ENCODE assay signal across 19 cellular contexts in the genomic region with DNA sequence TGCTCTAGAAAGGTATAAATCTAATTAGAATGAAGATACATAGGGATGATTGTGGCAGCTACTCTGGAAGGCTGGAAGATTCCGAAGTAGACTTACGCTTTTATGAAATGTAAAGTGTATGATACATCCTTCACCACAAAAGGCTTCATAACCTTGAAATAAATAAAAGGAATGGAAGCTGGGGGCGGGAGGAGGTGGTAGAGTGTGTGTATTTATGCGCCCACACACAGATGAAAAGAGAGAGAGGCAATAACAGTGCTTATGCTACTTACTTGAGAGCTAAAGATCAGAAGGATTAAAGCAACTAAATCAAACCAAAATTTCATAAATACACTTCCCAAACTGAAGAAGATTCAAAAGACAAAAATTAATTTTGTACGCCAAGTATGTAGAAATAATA. TPM values are rescaled to one million over a fixed set of nuclear protein-coding genes. Genes with fewer than 3 reads are reported as not detected.
"Had no signal": no experiment of that assay in that cellular context is flagged by ENCODE, and none has a peak within 500 bp of the region (broad histone marks: within the 10 kb centered on the region; RNA-seq: fewer than 3 reads in every experiment).

No MANE protein-coding gene starts in this region.

- H3K9me3 Mint-ChIP-seq: endodermal cell had no signal

- H3K9me3 ChIP-seq: left lung, neutrophil, pancreas, sigmoid colon, tibial nerve had no signal

- H3K4me1 ChIP-seq: foreskin keratinocyte, pancreas had no signal

- H3K27ac ChIP-seq: foreskin keratinocyte, left lung, neutrophil, pancreas, tibial nerve had no signal

- H3K4me3 ChIP-seq: dorsolateral prefrontal cortex, left lung, pancreas, sigmoid colon, tibial nerve had no signal

- ATAC-seq: activated CD4-positive, CD25-positive, alpha-beta regulatory T cell treated with anti-CD3 and anti-CD28 coated beads, Interleukin-2, amount 50 U/mL, for 24 hours; foreskin keratinocyte; left lung; pancreas had no signal

- DNase-seq: activated CD4-positive, alpha-beta T cell treated with anti-CD3 and anti-CD28 coated beads, Interleukin-2, amount 50 U/mL, for 48 hours; activated effector memory CD4-positive, alpha-beta T cell treated with anti-CD3 and anti-CD28 coated beads, Interleukin-2, amount 50 U/mL, for 16 hours; activated naive CD4-positive, alpha-beta T cell treated with anti-CD3 and anti-CD28 coated beads, Interleukin-2, amount 50 U/mL, for 16 hours; amniotic stem cell; dorsolateral prefrontal cortex; endodermal cell; foreskin keratinocyte; kidney; left lung; pancreas; stimulated activated naive CD4-positive, alpha-beta T cell; substantia nigra; T1000 had no signal

- H3K4me1 Mint-ChIP-seq: endodermal cell had no signal

- H3K4me3 Mint-ChIP-seq: endodermal cell had no signal

- H3K27ac Mint-ChIP-seq: endodermal cell had no signal

- H3K36me3 ChIP-seq: neutrophil had no signal

- H3K27me3 ChIP-seq: dorsolateral prefrontal cortex, foreskin keratinocyte, left lung, neutrophil, pancreas, sigmoid colon, tibial nerve had no signal

RNA-seq across cellular contexts. Expression of a gene that starts 51.3 kb away (rescaled TPM):
- total RNA-seq: epithelial cell of proximal tubule; T-helper 1 cell treated with Interleukin-12 subunit alpha and Interleukin-12 subunit beta and Interleukin-4 antibody, amounts not matched to agents 30 ng/mL and 1 ng/mL, for 36 hours; tibial nerve had no signal
